ENCODE assay signal across 8 cellular contexts in the genomic region with DNA sequence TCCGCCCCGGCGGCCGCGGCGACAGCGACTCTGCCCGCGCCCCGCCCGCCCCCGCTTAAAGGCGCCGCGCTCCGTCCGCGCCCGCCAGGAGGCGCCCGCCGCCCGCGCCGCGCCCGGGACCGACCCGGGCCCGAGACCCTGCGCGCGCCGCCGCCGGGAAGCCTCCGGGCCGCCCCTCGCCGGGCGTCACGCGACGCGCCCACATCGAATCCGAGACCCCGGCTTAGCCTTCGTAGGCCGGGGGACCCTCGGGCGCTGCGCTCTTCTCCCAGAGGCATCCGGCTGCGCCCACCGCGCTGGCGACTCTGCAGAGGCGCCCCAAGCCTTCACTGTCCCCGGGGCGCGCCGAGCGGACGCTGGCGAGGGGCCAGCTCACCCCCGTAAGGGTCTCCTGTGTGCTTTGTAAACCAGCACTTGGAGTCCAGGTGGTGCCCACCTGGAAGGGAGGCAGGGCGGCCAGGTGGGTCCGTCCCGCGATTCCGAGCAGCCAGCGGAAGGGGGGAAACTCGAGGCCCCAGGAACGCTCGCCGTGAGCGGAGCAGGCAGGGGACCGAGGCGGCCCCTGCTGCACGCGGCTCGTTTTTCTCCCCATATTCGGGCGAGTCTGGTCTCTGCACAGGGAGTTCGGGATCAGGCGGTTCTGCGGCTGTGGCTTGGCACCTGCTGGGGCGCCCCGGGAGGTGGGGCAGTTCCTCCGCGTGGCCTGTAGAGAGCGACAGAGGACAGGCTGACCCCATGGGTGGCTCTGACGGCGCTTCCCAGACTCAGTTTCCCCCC.
DNase-seq lines count a peak whose midpoint lies in the region; ATAC-seq and TF ChIP-seq lines count a peak whose summit lies in the region.

No MANE protein-coding gene starts in this region.

- TF ChIP-seq CTCF in C4-2B (conservative IDR thresholded peaks at IDR 0.05) (peak; percentile 88), WI38 (IDR thresholded peaks at IDR 0.05; ENCODE audit: low read depth, low read length) (no peak)

- H3K27ac ChIP-seq in C4-2B: peak overlapping the region; percentile 91
- H3K27ac ChIP-seq in layer of hippocampus (ENCODE audit: low read depth, low read length): peak overlapping the region; percentile 95

- peak overlapping the region; percentile 57 for H3K4me3 ChIP-seq in WI38 (ENCODE audit: low read depth, low read length)

- peak; percentile 39 for ATAC-seq in GM21528 (IDR thresholded peaks at IDR 0.05; ENCODE audit: low FRiP score, unreplicated experiment)

- H3K27me3 ChIP-seq in layer of hippocampus (ENCODE audit: control insufficient read depth, insufficient read depth, low read length): no peaks in the 10 kb centered on the region

- DNase-seq in NCI-H1105 treated with DMSO at 0.1 percent for 48 hours (lab: John Stamatoyannopoulos, UW) (peak; percentile 20), cerebellar cortex (ENCODE audit: low spot score) (peak; percentile 48), NCI-H187 treated with DMSO at 0.1 percent for 48 hours (lab: John Stamatoyannopoulos, UW) (no peak)
- peak; percentile 80 for DNase-seq in stimulated activated CD4-positive, alpha-beta T cell treated with anti-CD3 and anti-CD28 coated beads, Interleukin-15, amount 100 ng/mL, for 24 hours
